ENCODE assay signal across 8 cellular contexts in the genomic region with DNA sequence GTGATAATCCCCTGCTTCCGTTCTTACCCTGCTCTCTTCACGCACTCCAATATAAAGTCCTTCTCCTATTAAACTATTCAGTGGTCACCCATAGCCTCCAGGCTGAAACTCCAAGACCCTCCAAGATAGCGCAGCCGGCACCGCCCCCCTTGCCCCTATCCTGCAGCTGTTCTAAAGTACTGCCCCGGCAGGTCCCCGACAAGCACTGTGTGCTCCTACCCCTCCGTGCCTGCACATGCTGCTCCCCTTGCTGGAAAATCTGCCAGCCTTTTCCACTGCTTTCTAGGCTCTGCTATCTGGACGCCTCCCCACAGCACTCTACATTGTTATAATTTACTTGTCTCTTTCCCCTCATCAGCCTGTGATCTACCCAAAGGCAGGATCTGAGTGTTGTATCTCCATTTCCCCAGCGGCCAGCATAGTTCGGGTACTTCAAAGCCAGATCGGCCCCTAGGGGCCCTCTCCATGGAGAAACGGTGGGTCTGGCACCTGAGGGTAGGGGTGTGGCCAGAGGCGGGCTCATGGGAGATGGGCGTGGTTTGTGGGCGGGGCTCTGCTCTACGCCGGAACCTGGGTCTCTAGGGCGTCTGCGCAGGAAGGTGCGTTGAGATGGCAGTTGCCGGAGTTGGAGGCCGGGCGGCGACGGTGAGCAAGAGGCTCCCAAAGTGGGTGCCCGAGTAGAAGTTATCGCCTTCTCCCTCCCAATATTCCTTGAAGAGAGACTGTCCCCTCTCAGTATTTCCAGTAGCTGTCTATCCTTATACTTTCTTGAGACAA.
DNase-seq lines count a peak whose midpoint lies in the region; ATAC-seq and TF ChIP-seq lines count a peak whose summit lies in the region.

No MANE protein-coding gene starts in this region.

- H3K4me1 ChIP-seq in esophagus muscularis mucosa = peaks cover 0 to 9% (median 5%) of the 10 kb centered on the region in 4 donors

- no peak for TF ChIP-seq EP300 in esophagus muscularis mucosa (IDR thresholded peaks at IDR 0.05)

- TF ChIP-seq POLR2A in esophagus muscularis mucosa (IDR thresholded peaks at IDR 0.05; ENCODE audit: low read depth) = no peak

- intact Hi-C loops in esophagus muscularis mucosa (cut with DNase I) = loop anchor here (10.0 kb wide), 1 partner anchor 58 kb away; no protein-coding TSS in a partner anchor

- peaks cover 20 to 38% (median 35%) of the 10 kb centered on the region in 4 donors for H3K36me3 ChIP-seq in esophagus muscularis mucosa

- H3K27me3 Mint-ChIP-seq in activated T-helper 17 cell treated with anti-CD3 and anti-CD28 coated beads, Interleukin-2, amount 50 U/mL, for 72 hours = peaks cover 23% of the 10 kb centered on the region

- WGBS in esophagus muscularis mucosa = 36% methylated on average over 28 of the region's 28 CpGs

- no peaks in the 10 kb centered on the region for H3K9me3 Mint-ChIP-seq in activated T-helper 17 cell treated with anti-CD3 and anti-CD28 coated beads, Interleukin-2, amount 50 U/mL, for 72 hours

- peak overlapping the region; percentile 17 for H3K4me3 Mint-ChIP-seq in activated T-helper 17 cell treated with anti-CD3 and anti-CD28 coated beads, Interleukin-2, amount 50 U/mL, for 72 hours

- H3K4me3 ChIP-seq in esophagus muscularis mucosa = peak overlapping the region in 2 of 4 donors; percentile 5 to 17

- peak; percentile 55 for ATAC-seq in HG03442 (IDR thresholded peaks at IDR 0.05; ENCODE audit: unreplicated experiment)
- ATAC-seq in activated T-helper 17 cell treated with anti-CD3 and anti-CD28 coated beads, Interleukin-2, amount 50 U/mL, for 72 hours (replicated peaks) = peak; percentile 54

- H3K27me3 ChIP-seq in esophagus muscularis mucosa = no peaks in the 10 kb centered on the region

- H3K27ac Mint-ChIP-seq in activated T-helper 17 cell treated with anti-CD3 and anti-CD28 coated beads, Interleukin-2, amount 50 U/mL, for 72 hours = no peak overlapping the region

- no peaks in the 10 kb centered on the region for H3K36me3 Mint-ChIP-seq in activated T-helper 17 cell treated with anti-CD3 and anti-CD28 coated beads, Interleukin-2, amount 50 U/mL, for 72 hours (ENCODE audit: low read depth)

- DNase-seq in iPS DF 4.7 (ENCODE audit: extremely low read depth, low spot score) (peak; percentile 76), esophagus muscularis mucosa (ENCODE audit: extremely low spot score) (no peak), CD1c-positive myeloid dendritic cell (ENCODE audit: extremely low spot score) (no peak), SKM-1 (lab: John Stamatoyannopoulos, UW; ENCODE audit: unreplicated experiment) (no peak), GM03348 (ENCODE audit: low spot score) (no peak)
- peak; percentile 5 for DNase-seq in stimulated activated CD4-positive, alpha-beta T cell treated with anti-CD3 and anti-CD28 coated beads, Interleukin-2, amount 100 ng/mL, for 4 hours (ENCODE audit: low read depth)

- TF ChIP-seq CTCF in esophagus muscularis mucosa (IDR thresholded peaks at IDR 0.05) = no peak

- no peaks in the 10 kb centered on the region for H3K4me1 Mint-ChIP-seq in activated T-helper 17 cell treated with anti-CD3 and anti-CD28 coated beads, Interleukin-2, amount 50 U/mL, for 72 hours

- no peak overlapping the region for H3K27ac ChIP-seq in esophagus muscularis mucosa (replicated peaks in 1 of 4)

- H3K9me3 ChIP-seq in esophagus muscularis mucosa = no peaks in the 10 kb centered on the region

Comparison
In these comparisons a context has a peak if more than half of its experiments do, and no peak if none do; other contexts are left out.
1. DNase-seq: peak in iPS DF 4.7 (single experiment) and stimulated activated CD4-positive, alpha-beta T cell treated with anti-CD3 and anti-CD28 coated beads, Interleukin-2, amount 100 ng/mL, for 4 hours (single experiment); none in esophagus muscularis mucosa (single experiment), CD1c-positive myeloid dendritic cell (single experiment), SKM-1 (single experiment) and GM03348 (single experiment).